24 cellular contexts compared by ENCODE assay signal in genomic region chr12:77237896-77238295, GRCh38.
"Had no signal": no experiment of that assay in that cellular context is flagged by ENCODE, and none has a peak within 500 bp of the region (broad histone marks: within the 10 kb centered on the region; RNA-seq: fewer than 3 reads in every experiment).

No MANE protein-coding gene starts in this region.

- H3K4me3 ChIP-seq: adrenal gland, breast epithelium, Peyer's patch, SJCRH30 had no signal

- H3K9ac ChIP-seq: KMS-11, SK-N-SH had no signal

- H3K4me1 Mint-ChIP-seq: activated naive CD8-positive, alpha-beta T cell treated with anti-CD3 and anti-CD28 coated beads, Interleukin-2, amount 10 ng/mL, durations not matched to agents 7 days and 5 days had no signal

- H3K27me3 ChIP-seq: adrenal gland, breast epithelium, Peyer's patch, SJCRH30 had no signal

- H3K27ac Mint-ChIP-seq: activated CD8-positive, alpha-beta T cell treated with anti-CD3 and anti-CD28 coated beads for 36 hours; activated naive CD8-positive, alpha-beta T cell treated with anti-CD3 and anti-CD28 coated beads, Interleukin-2, amount 10 ng/mL, durations not matched to agents 7 days and 5 days had no signal

- ATAC-seq: activated CD8-positive, alpha-beta T cell treated with anti-CD3 and anti-CD28 coated beads for 36 hours had no signal

- H3K4me2 ChIP-seq: KMS-11, SK-N-SH had no signal

- H3K4me3 Mint-ChIP-seq: activated CD8-positive, alpha-beta T cell treated with anti-CD3 and anti-CD28 coated beads for 36 hours; activated naive CD8-positive, alpha-beta T cell treated with anti-CD3 and anti-CD28 coated beads, Interleukin-2, amount 10 ng/mL, durations not matched to agents 7 days and 5 days had no signal

- H3K27me3 Mint-ChIP-seq: activated CD8-positive, alpha-beta T cell treated with anti-CD3 and anti-CD28 coated beads for 36 hours; activated naive CD8-positive, alpha-beta T cell treated with anti-CD3 and anti-CD28 coated beads, Interleukin-2, amount 10 ng/mL, durations not matched to agents 7 days and 5 days had no signal

- H3K27ac ChIP-seq: adrenal gland, KMS-11, Peyer's patch, RWPE1, SJCRH30, WERI-Rb-1 had no signal

- H3K9me3 ChIP-seq: adrenal gland, breast epithelium, Peyer's patch, SJCRH30, SK-N-SH had no signal

- H3K4me1 ChIP-seq: adrenal gland, breast epithelium, Peyer's patch, SJCRH30 had no signal

- H3K9me2 ChIP-seq: SK-N-SH had no signal

- H3K9me3 Mint-ChIP-seq: activated CD8-positive, alpha-beta T cell treated with anti-CD3 and anti-CD28 coated beads for 36 hours; activated naive CD8-positive, alpha-beta T cell treated with anti-CD3 and anti-CD28 coated beads, Interleukin-2, amount 10 ng/mL, durations not matched to agents 7 days and 5 days had no signal

- H3K36me3 ChIP-seq: adrenal gland, breast epithelium, Peyer's patch, SJCRH30, WERI-Rb-1 had no signal

- H3K36me3 Mint-ChIP-seq: activated naive CD8-positive, alpha-beta T cell treated with anti-CD3 and anti-CD28 coated beads, Interleukin-2, amount 10 ng/mL, durations not matched to agents 7 days and 5 days had no signal

- DNase-seq: activated CD4-positive, alpha-beta T cell treated with anti-CD3 and anti-CD28 coated beads for 4 hours; activated CD8-positive, alpha-beta memory T cell treated with anti-CD3 and anti-CD28 coated beads, Interleukin-2, amount 50 U/mL, for 4 hours; activated CD8-positive, alpha-beta T cell treated with anti-CD3 and anti-CD28 coated beads for 36 hours; activated naive CD4-positive, alpha-beta T cell treated with anti-CD3 and anti-CD28 coated beads, Interleukin-2, amount 50 U/mL, for 16 hours; activated naive CD8-positive, alpha-beta T cell treated with anti-CD3 and anti-CD28 coated beads, Interleukin-2, amount 10 ng/mL, durations not matched to agents 7 days and 5 days; activated T-cell treated with anti-CD3 and anti-CD28 coated beads, Interleukin-2, amount 50 U/mL, for 1 hour; adrenal gland; aorta; central memory CD4-positive, alpha-beta T cell; NCI-H1105; NCI-H1436 treated with DMSO at 0.1 percent for 48 hours; NCI-H187; NCI-H2081; NCI-H446; NCI-H524; Peyer's patch; Right ventricle myocardium superior; SJCRH30; SK-N-SH; T-helper 1 cell; WERI-Rb-1 had no signal
